In the genomic region with DNA sequence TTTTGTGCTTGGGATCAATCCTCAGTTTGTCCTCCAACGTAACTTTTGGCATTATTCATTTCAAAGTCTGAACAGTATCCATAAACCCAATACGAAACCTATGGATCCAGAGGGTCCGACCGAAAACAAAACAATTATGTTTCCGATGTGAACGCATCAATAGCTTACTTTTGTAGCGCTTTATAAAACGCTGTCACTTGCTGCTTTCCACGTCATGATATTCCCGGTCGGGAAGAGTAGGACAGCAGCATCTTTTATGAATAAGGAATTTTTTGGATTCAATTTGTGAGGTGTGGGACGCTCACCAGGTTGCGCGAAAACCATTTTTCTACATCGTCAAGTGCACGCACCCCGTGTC, we compare ENCODE assay signal across 8 cellular contexts.
DNase-seq lines count a peak whose midpoint lies in the region; ATAC-seq, FAIRE-seq and TF ChIP-seq lines count a peak whose summit lies in the region.

No MANE protein-coding gene starts in this region.

- no peak for FAIRE-seq in GM12878 (lab: Jason Lieb, UNC)

- no peak overlapping the region for H3K18ac ChIP-seq in mesenchymal stem cell (ENCODE audit: low read depth in 1 of 2, low read length in 2 of 2)

- H3K27ac ChIP-seq in heart right ventricle = peak overlapping the region in 1 of 10 donors; percentile 87
- H3K27ac ChIP-seq in GM12878 (ENCODE audit: control insufficient read depth, insufficient read depth) = peak overlapping the region; percentile 90
- H3K27ac ChIP-seq in mesenchymal stem cell (ENCODE audit: low read length, poor library complexity, severe bottlenecking) = no peak overlapping the region
- peak overlapping the region; percentile 54 to 77 for H3K27ac ChIP-seq in uterus

- BruUV-seq in GM12878 (replicated peaks; lab: Mats Ljungman, UMichigan) = no TSS peak

- SMC1A ChIA-PET in GM12878 (lab: Charles Lee; ENCODE audit: uncharacterized antibody, unreplicated experiment) = interaction anchor here (0.7 to 3.0 kb wide), 14 partner anchors 9 to 381 kb away, joined by 3 to 12 read pairs (median 5); no protein-coding TSS in a partner anchor

- H3K14ac ChIP-seq in mesenchymal stem cell (ENCODE audit: low read length in 2 of 2) = no peak overlapping the region

- no peak overlapping the region for H2BK12ac ChIP-seq in mesenchymal stem cell (ENCODE audit: low read length in 2 of 2)

- no peaks in the 10 kb centered on the region for H4K20me1 ChIP-seq in GM12878 (ENCODE audit: control insufficient read depth, insufficient read depth)

- H3K4me3 ChIP-seq in heart right ventricle (peak overlapping the region; percentile 67 to 93 (median 74)), GM12878 (peak overlapping the region; percentile 74), mesenchymal stem cell (ENCODE audit: insufficient read depth in 1 of 2, low read depth in 1 of 2, low read length in 2 of 2) (peak overlapping the region; percentile 94 to 97), uterus (peak overlapping the region; percentile 48 to 88)

- H3K79me2 ChIP-seq in GM12878 (ENCODE audit: control insufficient read depth, insufficient read depth, low read length) = peaks cover 29% of the 10 kb centered on the region

- H3K4ac ChIP-seq in mesenchymal stem cell (ENCODE audit: low read depth in 1 of 2, low read length in 2 of 2) = no peak overlapping the region

- no peak overlapping the region for H2AK5ac ChIP-seq in mesenchymal stem cell (ENCODE audit: low read length, severe bottlenecking)

- DNase-seq in heart right ventricle = no peak
- DNase-seq in Right ventricle myocardium inferior (ENCODE audit: missing footprints) = no peak
- no peak for DNase-seq in GM12878 (ENCODE audit: low read depth, low spot score)
- DNase-seq in mesenchymal stem cell = peak; percentile 35
- no peak for DNase-seq in uterus
- no peak for DNase-seq in NCI-H187 treated with DMSO at 0.1 percent for 48 hours (lab: John Stamatoyannopoulos, UW)
- DNase-seq in HK-2 (ENCODE audit: unreplicated experiment) = no peak

- no peak overlapping the region for H2BK15ac ChIP-seq in mesenchymal stem cell (ENCODE audit: low read depth, poor library complexity, severe bottlenecking)

- intact Hi-C loops in heart right ventricle (cut with DNase I) (loop anchor here in 4 of 10 donors (10.0 kb wide), 4 partner anchors 121 to 531 kb away; no protein-coding TSS in a partner anchor), Right ventricle myocardium inferior (cut with DNase I) (no loop called here), GM12878 (cut with micrococcal nuclease; ENCODE audit: unreplicated experiment) (loop anchor here (10.0 kb wide), 2 partner anchors 171 to 371 kb away; no protein-coding TSS in a partner anchor), uterus (cut with DNase I; ENCODE audit: low total_unique reads) (no loop called here)

- peak overlapping the region; percentile 70 for H2AFZ ChIP-seq in GM12878 (ENCODE audit: control insufficient read depth, low read depth, low read length)
- peak overlapping the region; percentile 79 for H2AFZ ChIP-seq in mesenchymal stem cell (ENCODE audit: low read depth, low read length)

- H3K79me1 ChIP-seq in mesenchymal stem cell (replicated peaks; ENCODE audit: low read length, poor library complexity, severe bottlenecking) = peaks cover 7% of the 10 kb centered on the region

- H3K36me3 ChIP-seq in heart right ventricle (no peaks in the 10 kb centered on the region), GM12878 (ENCODE audit: control insufficient read depth in 2 of 2, insufficient read depth in 2 of 2, low read length in 1 of 2) (no peaks in the 10 kb centered on the region), mesenchymal stem cell (ENCODE audit: control insufficient read depth in 1 of 2, insufficient read depth in 2 of 2, low read depth in 1 of 2, low read length in 2 of 2) (no peaks in the 10 kb centered on the region), uterus (no peaks in the 10 kb centered on the region)

- TF ChIP-seq RAD21 in GM12878 (IDR thresholded peaks at IDR 0.05; ENCODE audit: insufficient read depth, low read depth, low read length) = no peak

- no peak overlapping the region for H2BK120ac ChIP-seq in mesenchymal stem cell (ENCODE audit: low read depth, low read length)

- peaks cover 0 to 19% (median 10%) of the 10 kb centered on the region in 9 donors for H3K4me1 ChIP-seq in heart right ventricle
- peaks cover 6% of the 10 kb centered on the region for H3K4me1 ChIP-seq in GM12878 (ENCODE audit: control insufficient read depth, insufficient read depth, low read length)
- no peaks in the 10 kb centered on the region for H3K4me1 ChIP-seq in mesenchymal stem cell (ENCODE audit: control insufficient read depth, insufficient read depth, low read depth, low read length)
- no peaks in the 10 kb centered on the region for H3K4me1 ChIP-seq in uterus

- TF ChIP-seq CTCF in heart right ventricle (IDR thresholded peaks at IDR 0.05) = no peak
- no peak for TF ChIP-seq CTCF in GM12878 (IDR thresholded peaks at IDR 0.05 in 2 of 3, conservative IDR thresholded peaks at IDR 0.05 in 1 of 3; ENCODE audit: control insufficient read depth in 2 of 3, extremely low read depth in 1 of 3, insufficient read depth in 1 of 3, low read depth in 3 of 3, low read length in 3 of 3)
- no peak for TF ChIP-seq CTCF in uterus (IDR thresholded peaks at IDR 0.05)

- no peak overlapping the region for H3K23ac ChIP-seq in mesenchymal stem cell (ENCODE audit: low read length in 2 of 2)

- no peak overlapping the region for H4K91ac ChIP-seq in mesenchymal stem cell (ENCODE audit: low read length)

- H4K8ac ChIP-seq in mesenchymal stem cell (ENCODE audit: low read length) = no peak overlapping the region

- TF ChIP-seq POLR2A in GM12878 (IDR thresholded peaks at IDR 0.05; ENCODE audit: low read depth, low read length) = no peak
- no peak for TF ChIP-seq POLR2A in uterus (IDR thresholded peaks at IDR 0.05)

- in situ Hi-C loops in GM12878 (cut with MboI) = loop anchor here (10.0 kb wide), 1 partner anchor 371 kb away; no protein-coding TSS in a partner anchor

- no peak overlapping the region for H2BK5ac ChIP-seq in mesenchymal stem cell (ENCODE audit: low read depth, low read length, poor library complexity, severe bottlenecking)

- peak overlapping the region; percentile 96 for H3K4me2 ChIP-seq in GM12878 (ENCODE audit: control insufficient read depth, insufficient read depth)
- peak overlapping the region; percentile 99 for H3K4me2 ChIP-seq in mesenchymal stem cell (ENCODE audit: low read length, poor library complexity, severe bottlenecking)

- POLR2A ChIA-PET in GM12878 (lab: Charles Lee) = interaction anchor here (0.6 to 1.7 kb wide), 9 partner anchors 8 to 574 kb away, joined by 3 to 11 read pairs (median 3); no protein-coding TSS in a partner anchor

- H3K9me3 ChIP-seq in heart right ventricle (no peaks in the 10 kb centered on the region), GM12878 (replicated peaks; ENCODE audit: control insufficient read depth, insufficient read depth, low read length) (peaks cover 7% of the 10 kb centered on the region; the same call in 2 of the 3 replicates), mesenchymal stem cell (ENCODE audit: control insufficient read depth, low read length) (no peaks in the 10 kb centered on the region), uterus (no peaks in the 10 kb centered on the region)

- H3K27me3 ChIP-seq in heart right ventricle (peaks cover 0 to 4% (median 0%) of the 10 kb centered on the region in 7 donors), GM12878 (replicated peaks in 1 of 2; ENCODE audit: control insufficient read depth in 2 of 2, insufficient read depth in 2 of 2, low read length in 1 of 2) (no peaks in the 10 kb centered on the region), mesenchymal stem cell (ENCODE audit: control insufficient read depth in 1 of 2, insufficient read depth in 1 of 2, low read length in 2 of 2) (no peaks in the 10 kb centered on the region), uterus (no peaks in the 10 kb centered on the region)

- CTCF ChIA-PET in GM12878 (lab: Yijun Ruan, JAX) = interaction anchor here (0.7 to 3.9 kb wide), 6 partner anchors 11 to 382 kb away, joined by 3 to 18 read pairs (median 4); no protein-coding TSS in a partner anchor

- RAD21 ChIA-PET in GM12878 (lab: Charles Lee; ENCODE audit: unreplicated experiment) = interaction anchor here (0.8 to 1.4 kb wide), 4 partner anchors 74 to 162 kb away, joined by 3 to 5 read pairs (median 4); no protein-coding TSS in a partner anchor

- TF ChIP-seq EP300 in GM12878 (IDR thresholded peaks at IDR 0.05; ENCODE audit: borderline replicate concordance in 1 of 2, control insufficient read depth in 1 of 2, low read depth in 2 of 2, low read length in 2 of 2) = no peak

- ATAC-seq in heart right ventricle (no peak), Right ventricle myocardium inferior (no peak), GM12878 (no peak), HG02763 (IDR thresholded peaks at IDR 0.05; ENCODE audit: unreplicated experiment) (no peak)

- WGBS in heart right ventricle, 2 donors = 3% methylated on average over 17 of the region's 17 CpGs
- WGBS in GM12878 (ENCODE audit: insufficient coverage, insufficient replicate concordance, low lambda C conversion rate, missing lambda C conversion rate) = 6% methylated on average over 17 of the region's 17 CpGs
- 4% methylated on average over 17 of the region's 17 CpGs for WGBS in mesenchymal stem cell

- H3K9ac ChIP-seq in GM12878 (ENCODE audit: control insufficient read depth, insufficient read depth, low read length) (peak overlapping the region; percentile 85), mesenchymal stem cell (ENCODE audit: low read length) (peak overlapping the region; percentile 90)

TF ChIP-seq in GM12878, 131 proteins besides CTCF, POLR2A, EP300 and RAD21:
- TF ChIP-seq IKZF2 (IDR thresholded peaks at IDR 0.05) (peak in 1 of 2 experiments; percentile 37; a peak in 1 of 4 replicates), SRF (IDR thresholded peaks at IDR 0.05; ENCODE audit: low read depth in 2 of 2, low read length in 2 of 2) (no peak)
